ENCODE assay signal across 15 cellular contexts in the genomic region with DNA sequence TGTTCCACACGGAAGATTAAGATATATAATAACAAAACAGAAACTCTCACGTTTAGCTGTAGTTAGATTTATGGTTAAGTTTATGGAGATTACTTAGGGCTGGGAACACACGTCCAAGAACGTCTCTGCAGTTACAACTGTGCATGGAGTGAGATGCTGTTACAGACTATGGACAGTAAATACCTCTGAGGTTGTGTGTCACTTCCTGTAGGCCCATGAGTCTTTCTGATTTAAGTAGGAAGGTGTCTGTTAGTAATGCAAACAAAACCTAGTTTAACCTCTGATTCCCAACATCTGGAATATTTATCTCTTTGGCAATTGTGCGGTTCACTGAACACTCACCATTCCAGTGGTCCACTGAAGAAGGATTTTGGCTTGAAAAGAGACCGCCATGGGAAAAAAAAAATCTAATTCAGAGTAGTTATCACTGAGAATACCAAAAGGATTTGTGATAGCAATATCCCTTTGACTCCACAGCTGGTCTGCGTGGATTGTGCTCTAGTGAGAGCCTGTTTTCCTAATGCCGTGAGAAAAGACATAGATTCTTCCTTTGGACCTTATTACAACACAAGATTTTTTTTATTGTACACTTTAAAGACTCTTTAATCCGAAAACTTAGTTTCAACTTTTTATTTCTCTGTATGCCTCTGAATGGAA.
DNase-seq lines count a peak whose midpoint lies in the region; ATAC-seq, FAIRE-seq and TF ChIP-seq lines count a peak whose summit lies in the region.
"Had no signal": no experiment of that assay in that cellular context is flagged by ENCODE, and none has a peak within 500 bp of the region (broad histone marks: within the 10 kb centered on the region; RNA-seq: fewer than 3 reads in every experiment).

No MANE protein-coding gene starts in this region.

- no peak for ATAC-seq in HG02678 (IDR thresholded peaks at IDR 0.05; ENCODE audit: unreplicated experiment)
- ATAC-seq in GM18861 (IDR thresholded peaks at IDR 0.05; ENCODE audit: unreplicated experiment), result no peak
- ATAC-seq in HG02970 (IDR thresholded peaks at IDR 0.05; ENCODE audit: low FRiP score, unreplicated experiment), result no peak
- ATAC-seq: T-helper 17 cell had no signal

- peak; percentile 87 for DNase-seq in AG10803 (ENCODE audit: low read depth)
- DNase-seq in HuH-7 (ENCODE audit: low spot score), result peak; percentile 45
- DNase-seq in epithelial cell of prostate (ENCODE audit: low read depth, low spot score), result no peak
- peak; percentile 13 for DNase-seq in myocyte (ENCODE audit: low read depth)
- no peak for DNase-seq in GM12891 (ENCODE audit: insufficient read length, low spot score)
- DNase-seq: activated CD4-positive, alpha-beta T cell treated with anti-CD3 and anti-CD28 coated beads, Interleukin-2, amount 50 U/mL, for 48 hours; activated naive CD4-positive, alpha-beta T cell treated with anti-CD3 and anti-CD28 coated beads, Interleukin-2, amount 10 ng/mL, durations not matched to agents 7 days and 5 days; hippocampal formation; KG1; NCI-H2081; T-helper 17 cell had no signal

- no peak for FAIRE-seq in GM12891 (lab: Jason Lieb, UNC)

- H3K4me3 ChIP-seq in AG10803 (ENCODE audit: low read length), result no peak overlapping the region

- H3K27ac ChIP-seq in epithelial cell of prostate, result peak overlapping the region; percentile 21
- H3K27ac ChIP-seq: C4-2B had no signal

- no peak for TF ChIP-seq CTCF in AG10803 (conservative IDR thresholded peaks at IDR 0.05; ENCODE audit: low read length)

- no peak for TF ChIP-seq POLR2A in GM12891 (IDR thresholded peaks at IDR 0.05; ENCODE audit: low read depth, low read length)

TF ChIP-seq in GM12891, 5 proteins besides CTCF, POLR2A, EP300 and RAD21:
- TF ChIP-seq PAX5 (IDR thresholded peaks at IDR 0.05; ENCODE audit: insufficient read depth, low read length, severe bottlenecking) (no peak), POU2F2 (IDR thresholded peaks at IDR 0.05; ENCODE audit: low read depth, low read length) (no peak)

Comparison
In these comparisons a context has a peak if more than half of its experiments do, and no peak if none do; other contexts are left out.
1. DNase-seq: peak in AG10803 (single experiment), HuH-7 (single experiment) and myocyte (single experiment); none in epithelial cell of prostate (single experiment) and GM12891 (single experiment).